ENCODE assay signal across 1 cellular context in the genomic region with DNA sequence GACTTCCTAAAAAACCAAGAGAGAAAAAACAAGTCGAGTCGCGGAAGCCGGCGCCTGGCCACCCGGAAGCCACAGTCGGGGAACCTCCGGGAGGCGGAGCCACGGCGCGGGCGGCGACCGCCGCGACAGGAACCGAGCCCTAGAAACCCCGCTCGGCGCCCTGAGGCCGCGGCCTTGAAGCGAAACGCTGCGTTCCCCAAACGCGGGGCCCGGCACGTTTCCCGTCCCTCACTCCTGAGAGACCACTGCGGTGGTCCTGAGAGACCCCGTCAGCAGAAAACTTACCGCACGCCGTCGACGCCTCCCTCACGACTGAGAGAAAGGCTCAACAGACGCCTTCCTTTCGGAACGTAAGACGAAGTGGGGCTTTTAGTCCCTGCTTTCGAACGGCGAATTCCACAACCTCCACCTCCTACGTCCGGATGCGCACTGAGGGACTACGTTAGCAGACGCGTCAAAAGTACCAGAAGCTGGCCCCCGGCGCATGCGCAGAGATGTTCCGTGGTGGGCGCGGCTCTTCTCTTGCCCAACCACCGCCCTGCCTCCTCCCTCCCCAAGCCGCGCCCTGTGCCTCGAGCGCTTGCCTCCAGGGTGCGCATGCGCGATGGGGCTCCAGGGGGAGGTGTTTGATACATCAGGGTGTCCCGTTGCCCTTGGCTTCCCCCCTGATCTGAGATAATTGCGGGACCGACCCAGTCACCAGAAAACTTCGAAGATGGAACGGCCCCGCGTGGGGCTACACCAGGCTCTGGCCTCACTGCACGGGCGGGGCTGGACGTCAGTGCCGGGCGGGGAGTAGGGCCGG.
TF ChIP-seq lines count a peak whose summit lies in the region.

A gene with protein sequence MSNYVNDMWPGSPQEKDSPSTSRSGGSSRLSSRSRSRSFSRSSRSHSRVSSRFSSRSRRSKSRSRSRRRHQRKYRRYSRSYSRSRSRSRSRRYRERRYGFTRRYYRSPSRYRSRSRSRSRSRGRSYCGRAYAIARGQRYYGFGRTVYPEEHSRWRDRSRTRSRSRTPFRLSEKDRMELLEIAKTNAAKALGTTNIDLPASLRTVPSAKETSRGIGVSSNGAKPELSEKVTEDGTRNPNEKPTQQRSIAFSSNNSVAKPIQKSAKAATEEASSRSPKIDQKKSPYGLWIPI (minus strand): TSS at position 431 of the 805 bp plus-strand sequence. CDS start 491 bp downstream, outside the sequence.

TF ChIP-seq in HepG2, 621 proteins besides CTCF, POLR2A, EP300 and RAD21 (continued from another document and continues in another):
- TF ChIP-seq, protein P1, sequence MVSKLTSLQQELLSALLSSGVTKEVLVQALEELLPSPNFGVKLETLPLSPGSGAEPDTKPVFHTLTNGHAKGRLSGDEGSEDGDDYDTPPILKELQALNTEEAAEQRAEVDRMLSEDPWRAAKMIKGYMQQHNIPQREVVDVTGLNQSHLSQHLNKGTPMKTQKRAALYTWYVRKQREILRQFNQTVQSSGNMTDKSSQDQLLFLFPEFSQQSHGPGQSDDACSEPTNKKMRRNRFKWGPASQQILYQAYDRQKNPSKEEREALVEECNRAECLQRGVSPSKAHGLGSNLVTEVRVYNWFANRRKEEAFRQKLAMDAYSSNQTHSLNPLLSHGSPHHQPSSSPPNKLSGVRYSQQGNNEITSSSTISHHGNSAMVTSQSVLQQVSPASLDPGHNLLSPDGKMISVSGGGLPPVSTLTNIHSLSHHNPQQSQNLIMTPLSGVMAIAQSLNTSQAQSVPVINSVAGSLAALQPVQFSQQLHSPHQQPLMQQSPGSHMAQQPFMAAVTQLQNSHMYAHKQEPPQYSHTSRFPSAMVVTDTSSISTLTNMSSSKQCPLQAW (CRISPR knock-in tag; IDR thresholded peaks at IDR 0.05) = peak; percentile 41
- TF ChIP-seq PAX8 (CRISPR knock-in tag; IDR thresholded peaks at IDR 0.05; ENCODE audit: borderline replicate concordance) (no peak), ETV6 (CRISPR knock-in tag; conservative IDR thresholded peaks at IDR 0.05) (peak; percentile 97), SSRP1 (CRISPR knock-in tag; IDR thresholded peaks at IDR 0.05) (peak; percentile 99), CBX1 (IDR thresholded peaks at IDR 0.05; ENCODE audit: low read depth) (peak; percentile 58), SUZ12 (IDR thresholded peaks at IDR 0.05; ENCODE audit: low read depth, low read length) (no peak), NR3C1 (CRISPR knock-in tag; IDR thresholded peaks at IDR 0.05) (no peak), ZNF12 (CRISPR knock-in tag; IDR thresholded peaks at IDR 0.05) (0 out of 2 replicates have a peak, but pooled peaks have one; percentile 27), ZKSCAN8 (CRISPR knock-in tag; IDR thresholded peaks at IDR 0.05; ENCODE audit: borderline replicate concordance) (0 out of 2 replicates have a peak, but pooled peaks have one; percentile 83), ZBTB7A (CRISPR knock-in tag; IDR thresholded peaks at IDR 0.05) (peak; percentile 60; the same call in 1 of the 2 replicates), SAP130 (CRISPR knock-in tag; IDR thresholded peaks at IDR 0.05; ENCODE audit: low read depth) (peak; percentile 91), ZNF772 (CRISPR knock-in tag; IDR thresholded peaks at IDR 0.05) (peak; percentile 87), FOXA3 (CRISPR knock-in tag; IDR thresholded peaks at IDR 0.05) (peak; percentile 49), ZSCAN9 (CRISPR knock-in tag; IDR thresholded peaks at IDR 0.05; ENCODE audit: borderline replicate concordance) (peak; percentile 87), ZNF75D (CRISPR knock-in tag; IDR thresholded peaks at IDR 0.05; ENCODE audit: borderline replicate concordance) (no peak), ZNF33A (CRISPR knock-in tag; IDR thresholded peaks at IDR 0.05; ENCODE audit: borderline replicate concordance) (no peak), GATA4 (IDR thresholded peaks at IDR 0.05; ENCODE audit: borderline replicate concordance, low read depth) (peak; percentile 94), ZSCAN31 (CRISPR knock-in tag; IDR thresholded peaks at IDR 0.05; ENCODE audit: low read depth) (peak; percentile 57), TEAD3 (CRISPR knock-in tag; optimal IDR thresholded peaks at IDR 0.05; ENCODE audit: borderline replicate concordance) (peak; percentile 84), FOXP1 (IDR thresholded peaks at IDR 0.05) (no peak), FOXP1 (CRISPR knock-in tag; IDR thresholded peaks at IDR 0.05) (no peak), ZNF788 (CRISPR knock-in tag; IDR thresholded peaks at IDR 0.05; ENCODE audit: borderline replicate concordance) (peak; percentile 8; the same call in 1 of the 2 replicates), ZNF619 (CRISPR knock-in tag; IDR thresholded peaks at IDR 0.05) (peak; percentile 88; the same call in 1 of the 2 replicates), SIX4 (CRISPR knock-in tag; IDR thresholded peaks at IDR 0.05) (peak; percentile 21; the same call in 1 of the 2 replicates), RBM39 (IDR thresholded peaks at IDR 0.05; ENCODE audit: low read depth, low read length, poor library complexity, severe bottlenecking) (no peak), HMGA1 (CRISPR knock-in tag; conservative IDR thresholded peaks at IDR 0.05) (no peak), WIZ (CRISPR knock-in tag; IDR thresholded peaks at IDR 0.05) (peak; percentile 57; the same call in 1 of the 2 replicates), GATAD1 (CRISPR knock-in tag; IDR thresholded peaks at IDR 0.05) (peak; percentile 83), CENPX (CRISPR knock-in tag; IDR thresholded peaks at IDR 0.05) (no peak), ZNF274 (CRISPR knock-in tag; IDR thresholded peaks at IDR 0.05) (peak; percentile 69), ZNF451 (CRISPR knock-in tag; IDR thresholded peaks at IDR 0.05) (no peak; the same call in none of the 2 replicates), SMAD9 (CRISPR knock-in tag; IDR thresholded peaks at IDR 0.05) (no peak; the same call in 1 of the 2 replicates)
- TF ChIP-seq, protein P2, sequence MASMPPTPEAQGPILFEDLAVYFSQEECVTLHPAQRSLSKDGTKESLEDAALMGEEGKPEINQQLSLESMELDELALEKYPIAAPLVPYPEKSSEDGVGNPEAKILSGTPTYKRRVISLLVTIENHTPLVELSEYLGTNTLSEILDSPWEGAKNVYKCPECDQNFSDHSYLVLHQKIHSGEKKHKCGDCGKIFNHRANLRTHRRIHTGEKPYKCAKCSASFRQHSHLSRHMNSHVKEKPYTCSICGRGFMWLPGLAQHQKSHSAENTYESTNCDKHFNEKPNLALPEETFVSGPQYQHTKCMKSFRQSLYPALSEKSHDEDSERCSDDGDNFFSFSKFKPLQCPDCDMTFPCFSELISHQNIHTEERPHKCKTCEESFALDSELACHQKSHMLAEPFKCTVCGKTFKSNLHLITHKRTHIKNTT (CRISPR knock-in tag; IDR thresholded peaks at IDR 0.05) = 0 out of 2 replicates have a peak, but pooled peaks have one; percentile 73
- TF ChIP-seq, protein P3, sequence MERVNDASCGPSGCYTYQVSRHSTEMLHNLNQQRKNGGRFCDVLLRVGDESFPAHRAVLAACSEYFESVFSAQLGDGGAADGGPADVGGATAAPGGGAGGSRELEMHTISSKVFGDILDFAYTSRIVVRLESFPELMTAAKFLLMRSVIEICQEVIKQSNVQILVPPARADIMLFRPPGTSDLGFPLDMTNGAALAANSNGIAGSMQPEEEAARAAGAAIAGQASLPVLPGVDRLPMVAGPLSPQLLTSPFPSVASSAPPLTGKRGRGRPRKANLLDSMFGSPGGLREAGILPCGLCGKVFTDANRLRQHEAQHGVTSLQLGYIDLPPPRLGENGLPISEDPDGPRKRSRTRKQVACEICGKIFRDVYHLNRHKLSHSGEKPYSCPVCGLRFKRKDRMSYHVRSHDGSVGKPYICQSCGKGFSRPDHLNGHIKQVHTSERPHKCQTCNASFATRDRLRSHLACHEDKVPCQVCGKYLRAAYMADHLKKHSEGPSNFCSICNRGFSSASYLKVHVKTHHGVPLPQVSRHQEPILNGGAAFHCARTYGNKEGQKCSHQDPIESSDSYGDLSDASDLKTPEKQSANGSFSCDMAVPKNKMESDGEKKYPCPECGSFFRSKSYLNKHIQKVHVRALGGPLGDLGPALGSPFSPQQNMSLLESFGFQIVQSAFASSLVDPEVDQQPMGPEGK (CRISPR knock-in tag; IDR thresholded peaks at IDR 0.05) = peak; percentile 57; the same call in 1 of the 2 replicates
- TF ChIP-seq, protein P4, sequence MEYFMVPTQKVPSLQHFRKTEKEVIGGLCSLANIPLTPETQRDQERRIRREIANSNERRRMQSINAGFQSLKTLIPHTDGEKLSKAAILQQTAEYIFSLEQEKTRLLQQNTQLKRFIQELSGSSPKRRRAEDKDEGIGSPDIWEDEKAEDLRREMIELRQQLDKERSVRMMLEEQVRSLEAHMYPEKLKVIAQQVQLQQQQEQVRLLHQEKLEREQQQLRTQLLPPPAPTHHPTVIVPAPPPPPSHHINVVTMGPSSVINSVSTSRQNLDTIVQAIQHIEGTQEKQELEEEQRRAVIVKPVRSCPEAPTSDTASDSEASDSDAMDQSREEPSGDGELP (IDR thresholded peaks at IDR 0.05; ENCODE audit: borderline replicate concordance, low read depth) = peak; percentile 12; the same call in 1 of the 2 replicates
- TF ChIP-seq, protein P5, sequence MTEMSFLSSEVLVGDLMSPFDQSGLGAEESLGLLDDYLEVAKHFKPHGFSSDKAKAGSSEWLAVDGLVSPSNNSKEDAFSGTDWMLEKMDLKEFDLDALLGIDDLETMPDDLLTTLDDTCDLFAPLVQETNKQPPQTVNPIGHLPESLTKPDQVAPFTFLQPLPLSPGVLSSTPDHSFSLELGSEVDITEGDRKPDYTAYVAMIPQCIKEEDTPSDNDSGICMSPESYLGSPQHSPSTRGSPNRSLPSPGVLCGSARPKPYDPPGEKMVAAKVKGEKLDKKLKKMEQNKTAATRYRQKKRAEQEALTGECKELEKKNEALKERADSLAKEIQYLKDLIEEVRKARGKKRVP (CRISPR knock-in tag; IDR thresholded peaks at IDR 0.05) = peak in 1 of 2 experiments; percentile 44; a peak in 1 of 4 replicates
- TF ChIP-seq, protein P6, sequence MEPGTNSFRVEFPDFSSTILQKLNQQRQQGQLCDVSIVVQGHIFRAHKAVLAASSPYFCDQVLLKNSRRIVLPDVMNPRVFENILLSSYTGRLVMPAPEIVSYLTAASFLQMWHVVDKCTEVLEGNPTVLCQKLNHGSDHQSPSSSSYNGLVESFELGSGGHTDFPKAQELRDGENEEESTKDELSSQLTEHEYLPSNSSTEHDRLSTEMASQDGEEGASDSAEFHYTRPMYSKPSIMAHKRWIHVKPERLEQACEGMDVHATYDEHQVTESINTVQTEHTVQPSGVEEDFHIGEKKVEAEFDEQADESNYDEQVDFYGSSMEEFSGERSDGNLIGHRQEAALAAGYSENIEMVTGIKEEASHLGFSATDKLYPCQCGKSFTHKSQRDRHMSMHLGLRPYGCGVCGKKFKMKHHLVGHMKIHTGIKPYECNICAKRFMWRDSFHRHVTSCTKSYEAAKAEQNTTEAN (CRISPR knock-in tag; conservative IDR thresholded peaks at IDR 0.05) = 0 out of 2 replicates have a peak, but pooled peaks have one; percentile 26
- TF ChIP-seq, protein P7, sequence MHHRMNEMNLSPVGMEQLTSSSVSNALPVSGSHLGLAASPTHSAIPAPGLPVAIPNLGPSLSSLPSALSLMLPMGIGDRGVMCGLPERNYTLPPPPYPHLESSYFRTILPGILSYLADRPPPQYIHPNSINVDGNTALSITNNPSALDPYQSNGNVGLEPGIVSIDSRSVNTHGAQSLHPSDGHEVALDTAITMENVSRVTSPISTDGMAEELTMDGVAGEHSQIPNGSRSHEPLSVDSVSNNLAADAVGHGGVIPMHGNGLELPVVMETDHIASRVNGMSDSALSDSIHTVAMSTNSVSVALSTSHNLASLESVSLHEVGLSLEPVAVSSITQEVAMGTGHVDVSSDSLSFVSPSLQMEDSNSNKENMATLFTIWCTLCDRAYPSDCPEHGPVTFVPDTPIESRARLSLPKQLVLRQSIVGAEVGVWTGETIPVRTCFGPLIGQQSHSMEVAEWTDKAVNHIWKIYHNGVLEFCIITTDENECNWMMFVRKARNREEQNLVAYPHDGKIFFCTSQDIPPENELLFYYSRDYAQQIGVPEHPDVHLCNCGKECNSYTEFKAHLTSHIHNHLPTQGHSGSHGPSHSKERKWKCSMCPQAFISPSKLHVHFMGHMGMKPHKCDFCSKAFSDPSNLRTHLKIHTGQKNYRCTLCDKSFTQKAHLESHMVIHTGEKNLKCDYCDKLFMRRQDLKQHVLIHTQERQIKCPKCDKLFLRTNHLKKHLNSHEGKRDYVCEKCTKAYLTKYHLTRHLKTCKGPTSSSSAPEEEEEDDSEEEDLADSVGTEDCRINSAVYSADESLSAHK (CRISPR knock-in tag; IDR thresholded peaks at IDR 0.05; ENCODE audit: borderline replicate concordance) = peak; percentile 86; the same call in 1 of the 2 replicates
- TF ChIP-seq, protein P8, sequence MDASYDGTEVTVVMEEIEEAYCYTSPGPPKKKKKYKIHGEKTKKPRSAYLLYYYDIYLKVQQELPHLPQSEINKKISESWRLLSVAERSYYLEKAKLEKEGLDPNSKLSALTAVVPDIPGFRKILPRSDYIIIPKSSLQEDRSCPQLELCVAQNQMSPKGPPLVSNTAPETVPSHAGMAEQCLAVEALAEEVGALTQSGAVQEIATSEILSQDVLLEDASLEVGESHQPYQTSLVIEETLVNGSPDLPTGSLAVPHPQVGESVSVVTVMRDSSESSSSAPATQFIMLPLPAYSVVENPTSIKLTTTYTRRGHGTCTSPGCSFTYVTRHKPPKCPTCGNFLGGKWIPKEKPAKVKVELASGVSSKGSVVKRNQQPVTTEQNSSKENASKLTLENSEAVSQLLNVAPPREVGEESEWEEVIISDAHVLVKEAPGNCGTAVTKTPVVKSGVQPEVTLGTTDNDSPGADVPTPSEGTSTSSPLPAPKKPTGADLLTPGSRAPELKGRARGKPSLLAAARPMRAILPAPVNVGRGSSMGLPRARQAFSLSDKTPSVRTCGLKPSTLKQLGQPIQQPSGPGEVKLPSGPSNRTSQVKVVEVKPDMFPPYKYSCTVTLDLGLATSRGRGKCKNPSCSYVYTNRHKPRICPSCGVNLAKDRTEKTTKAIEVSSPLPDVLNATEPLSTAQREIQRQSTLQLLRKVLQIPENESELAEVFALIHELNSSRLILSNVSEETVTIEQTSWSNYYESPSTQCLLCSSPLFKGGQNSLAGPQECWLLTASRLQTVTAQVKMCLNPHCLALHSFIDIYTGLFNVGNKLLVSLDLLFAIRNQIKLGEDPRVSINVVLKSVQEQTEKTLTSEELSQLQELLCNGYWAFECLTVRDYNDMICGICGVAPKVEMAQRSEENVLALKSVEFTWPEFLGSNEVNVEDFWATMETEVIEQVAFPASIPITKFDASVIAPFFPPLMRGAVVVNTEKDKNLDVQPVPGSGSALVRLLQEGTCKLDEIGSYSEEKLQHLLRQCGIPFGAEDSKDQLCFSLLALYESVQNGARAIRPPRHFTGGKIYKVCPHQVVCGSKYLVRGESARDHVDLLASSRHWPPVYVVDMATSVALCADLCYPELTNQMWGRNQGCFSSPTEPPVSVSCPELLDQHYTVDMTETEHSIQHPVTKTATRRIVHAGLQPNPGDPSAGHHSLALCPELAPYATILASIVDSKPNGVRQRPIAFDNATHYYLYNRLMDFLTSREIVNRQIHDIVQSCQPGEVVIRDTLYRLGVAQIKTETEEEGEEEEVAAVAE (CRISPR knock-in tag; IDR thresholded peaks at IDR 0.05; ENCODE audit: borderline replicate concordance) = peak; percentile 87
- TF ChIP-seq, protein P9, sequence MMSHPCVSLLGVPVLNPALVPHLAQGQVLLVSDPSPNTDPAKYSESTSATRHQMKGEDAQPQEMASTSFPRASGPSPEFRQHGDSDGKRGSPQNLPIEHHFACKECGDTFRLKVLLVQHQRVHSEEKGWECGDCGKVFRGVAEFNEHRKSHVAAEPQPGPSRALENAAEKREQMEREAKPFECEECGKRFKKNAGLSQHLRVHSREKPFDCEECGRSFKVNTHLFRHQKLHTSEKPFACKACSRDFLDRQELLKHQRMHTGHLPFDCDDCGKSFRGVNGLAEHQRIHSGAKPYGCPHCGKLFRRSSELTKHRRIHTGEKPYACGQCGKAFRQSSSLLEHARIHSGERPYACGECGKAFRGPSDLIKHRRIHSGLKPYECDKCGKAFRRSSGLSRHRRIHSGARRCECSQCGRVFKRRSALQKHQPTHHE (CRISPR knock-in tag; IDR thresholded peaks at IDR 0.05; ENCODE audit: borderline replicate concordance) = peak; percentile 88; the same call in 1 of the 2 replicates
